In the genomic region with DNA sequence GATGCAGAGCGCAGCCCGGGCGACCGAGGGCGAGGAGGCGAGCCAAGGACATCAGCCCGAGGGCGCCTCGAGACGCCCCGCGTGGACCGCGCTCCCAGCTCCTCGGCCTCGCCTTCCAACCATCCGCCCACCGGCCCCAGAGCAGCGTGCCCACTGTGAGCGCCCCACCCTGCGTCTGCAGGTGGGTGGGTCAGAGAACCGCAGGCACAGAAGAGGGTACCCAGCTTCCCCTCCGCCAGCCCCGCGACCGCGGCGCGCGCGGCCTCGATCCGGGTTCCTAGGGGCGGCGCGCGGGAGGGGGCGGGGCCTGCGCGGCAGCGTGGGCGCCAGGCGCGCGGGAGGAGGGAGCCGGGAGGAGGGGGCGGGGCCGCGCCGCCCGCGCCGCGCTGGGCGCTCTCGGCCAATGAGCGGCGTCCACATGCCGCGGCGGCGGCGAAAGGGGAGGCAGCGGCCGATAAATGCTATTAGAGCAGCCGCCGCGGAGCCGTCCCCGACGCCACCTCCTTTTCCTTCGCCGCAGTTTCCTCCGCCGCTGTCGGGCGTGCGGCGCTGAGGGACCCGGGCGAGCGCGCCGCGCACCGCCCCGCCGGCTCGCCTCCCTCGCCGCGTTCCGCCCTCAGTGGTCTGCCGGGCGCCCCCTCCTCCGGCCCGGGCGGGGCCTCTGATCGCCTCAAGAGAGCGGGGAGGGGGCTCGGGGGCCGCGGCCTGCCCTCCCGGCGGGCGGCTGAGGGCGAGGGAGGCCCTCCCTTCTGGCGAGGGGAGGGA, we compare ENCODE assay signal across 8 cellular contexts. TPM values are rescaled to one million over a fixed set of nuclear protein-coding genes. Genes with fewer than 3 reads are reported as not detected.
A peak's percentile ranks its signal among the peaks of the same experiment; 100 is the strongest.
DNase-seq lines count a peak whose midpoint lies in the region; ATAC-seq and TF ChIP-seq lines count a peak whose summit lies in the region.

A gene (plus strand): TSS at position 464 of the 765 bp plus-strand sequence. CDS start 543 bp downstream, outside the sequence.

- H3K4me1 Mint-ChIP-seq in dendritic cell treated with granulocyte-macrophage colony-stimulating factor and Interleukin-4, amounts not matched to agents 40 ng/mL and 50 ng/mL, for 4 days (ENCODE audit: low read depth) = peaks cover 38% of the 10 kb centered on the region

- peak within 1 kb of the TSS; percentile 96 to 97 for H3K27ac ChIP-seq in left lung

- no peaks in the 10 kb centered on the region for H3K36me3 ChIP-seq in left lung

- DNase-seq in C1 segment of cervical spinal cord (lab: John Stamatoyannopoulos, UW) = peak; percentile 48 to 96 (median 79)
- peak; percentile 82 for DNase-seq in NCI-H748 treated with DMSO at 0.1 percent for 48 hours (lab: John Stamatoyannopoulos, UW)
- DNase-seq in activated CD4-positive, alpha-beta T cell treated with anti-CD3 and anti-CD28 coated beads, Interleukin-2, amount 50 U/mL, for 1 hour = peak; percentile 89
- DNase-seq in left lung = peak; percentile 91 to 97
- DNase-seq in stimulated activated CD4-positive, alpha-beta T cell treated with anti-CD3 and anti-CD28 coated beads, Interleukin-2, amount 100 ng/mL, for 4 hours (ENCODE audit: low read depth) = peak; percentile 87

- intact Hi-C loops in dendritic cell treated with granulocyte-macrophage colony-stimulating factor and Interleukin-4, amounts not matched to agents 40 ng/mL and 50 ng/mL, for 4 days (cut with micrococcal nuclease) = loop anchor here (2.0 to 10.0 kb wide), 3 partner anchors 24 to 176 kb away; no protein-coding TSS in a partner anchor
- intact Hi-C loops in left lung (cut with DNase I) = no loop called here

- H3K27me3 Mint-ChIP-seq in dendritic cell treated with granulocyte-macrophage colony-stimulating factor and Interleukin-4, amounts not matched to agents 40 ng/mL and 50 ng/mL, for 4 days = peaks cover 10% of the 10 kb centered on the region

- no peak for TF ChIP-seq CTCF in left lung (IDR thresholded peaks at IDR 0.05)

- H3K27me3 ChIP-seq in left lung = no peaks in the 10 kb centered on the region

- peak; percentile 73 for ATAC-seq in GM19351 (IDR thresholded peaks at IDR 0.05; ENCODE audit: unreplicated experiment)
- ATAC-seq in HG03469 (IDR thresholded peaks at IDR 0.05; ENCODE audit: unreplicated experiment) = peak; percentile 49
- peak; percentile 95 for ATAC-seq in left lung

- peaks cover 53% of the 10 kb centered on the region for H3K36me3 Mint-ChIP-seq in dendritic cell treated with granulocyte-macrophage colony-stimulating factor and Interleukin-4, amounts not matched to agents 40 ng/mL and 50 ng/mL, for 4 days (ENCODE audit: low read depth)

- H3K9me3 Mint-ChIP-seq in dendritic cell treated with granulocyte-macrophage colony-stimulating factor and Interleukin-4, amounts not matched to agents 40 ng/mL and 50 ng/mL, for 4 days = no peaks in the 10 kb centered on the region

- peak within 1 kb of the TSS; percentile 76 to 91 for H3K4me3 ChIP-seq in left lung

- peak within 1 kb of the TSS; percentile 92 for H3K4me3 Mint-ChIP-seq in dendritic cell treated with granulocyte-macrophage colony-stimulating factor and Interleukin-4, amounts not matched to agents 40 ng/mL and 50 ng/mL, for 4 days

- H3K4me1 ChIP-seq in left lung = peaks cover 17 to 51% of the 10 kb centered on the region in 2 donors

- no peaks in the 10 kb centered on the region for H3K9me3 ChIP-seq in left lung

- H3K27ac Mint-ChIP-seq in dendritic cell treated with granulocyte-macrophage colony-stimulating factor and Interleukin-4, amounts not matched to agents 40 ng/mL and 50 ng/mL, for 4 days = peak within 1 kb of the TSS; percentile 95

RNA-seq across cellular contexts. Expression of the gene that starts here (rescaled TPM):
- total RNA-seq in left lung = 100 to 1,000 TPM; 204 to 258 TPM

Comparison
In these comparisons a context has a peak if more than half of its experiments do, and no peak if none do; other contexts are left out.
1. Peak in every context shown above with its lines: DNase-seq, ATAC-seq, H3K4me3 ChIP-seq and H3K27ac ChIP-seq.